8 cellular contexts compared by ENCODE assay signal in genomic region chr6:11042750-11043551, GRCh38. TPM values are rescaled to one million over a fixed set of nuclear protein-coding genes. Genes with fewer than 3 reads are reported as not detected.
DNase-seq lines count a peak whose midpoint lies in the region; TF ChIP-seq lines count a peak whose summit lies in the region.

No MANE protein-coding gene starts in this region.

- no peaks in the 10 kb centered on the region for H3K4me1 ChIP-seq in SJCRH30

- TF ChIP-seq CTCF in fibroblast of pulmonary artery (IDR thresholded peaks at IDR 0.05; ENCODE audit: low read length, missing control alignments) (no peak), retinal pigment epithelial cell (conservative IDR thresholded peaks at IDR 0.05; ENCODE audit: low read depth, low read length) (no peak)

- H3K36me3 ChIP-seq in SJCRH30: no peaks in the 10 kb centered on the region

- peak overlapping the region; percentile 59 for H3K4me3 Mint-ChIP-seq in activated naive CD4-positive, alpha-beta T cell treated with anti-CD3 and anti-CD28 coated beads, Interleukin-2, amount 50 U/mL, for 24 hours

- no peak overlapping the region for H3K27ac Mint-ChIP-seq in activated naive CD4-positive, alpha-beta T cell treated with anti-CD3 and anti-CD28 coated beads, Interleukin-2, amount 50 U/mL, for 24 hours

- DNase-seq in activated naive CD4-positive, alpha-beta T cell (lab: John Stamatoyannopoulos, UW): no peak
- DNase-seq in SJCRH30: peak; percentile 25 to 56
- DNase-seq in fibroblast of pulmonary artery (ENCODE audit: low read depth): peak; percentile 37
- no peak for DNase-seq in retinal pigment epithelial cell (ENCODE audit: low read depth)
- DNase-seq in midbrain (lab: John Stamatoyannopoulos, UW): no peak
- DNase-seq in islet precursor cell: no peak
- no peak for DNase-seq in NCI-H1436 treated with DMSO at 0.1 percent for 48 hours (lab: John Stamatoyannopoulos, UW)

- H3K4me3 ChIP-seq in SJCRH30 (peak overlapping the region; percentile 85), fibroblast of pulmonary artery (replicated peaks; ENCODE audit: low read depth, low read length) (peak overlapping the region; percentile 55), retinal pigment epithelial cell (ENCODE audit: low read length) (peak overlapping the region; percentile 57)

- no peaks in the 10 kb centered on the region for H3K36me3 Mint-ChIP-seq in activated naive CD4-positive, alpha-beta T cell treated with anti-CD3 and anti-CD28 coated beads, Interleukin-2, amount 50 U/mL, for 24 hours

- H3K9me3 Mint-ChIP-seq in activated naive CD4-positive, alpha-beta T cell treated with anti-CD3 and anti-CD28 coated beads, Interleukin-2, amount 50 U/mL, for 24 hours: no peaks in the 10 kb centered on the region

- no peaks in the 10 kb centered on the region for H3K27me3 ChIP-seq in SJCRH30

- peak overlapping the region; percentile 76 for H3K27ac ChIP-seq in SJCRH30

- H3K27me3 Mint-ChIP-seq in activated naive CD4-positive, alpha-beta T cell treated with anti-CD3 and anti-CD28 coated beads, Interleukin-2, amount 50 U/mL, for 24 hours: peaks cover 48% of the 10 kb centered on the region

- H3K4me1 Mint-ChIP-seq in activated naive CD4-positive, alpha-beta T cell treated with anti-CD3 and anti-CD28 coated beads, Interleukin-2, amount 50 U/mL, for 24 hours: peaks cover 8% of the 10 kb centered on the region

- no peaks in the 10 kb centered on the region for H3K9me3 ChIP-seq in SJCRH30 (replicated peaks)

RNA-seq across cellular contexts. Expression of gene ELOVL2, which starts 1.2 kb away (rescaled TPM):
- 18.0 and 21.1 TPM in 2 replicates for total RNA-seq in SJCRH30 (2014; rRNA removed; shearing (Covaris generic))

RNA-seq across cellular contexts. Expression of gene SMIM13, which starts 50.7 kb away (rescaled TPM):
- 13.2 and 16.3 TPM in 2 replicates for total RNA-seq in SJCRH30 (2014; rRNA removed; shearing (Covaris generic))

Comparison
In these comparisons a context has a peak if more than half of its experiments do, and no peak if none do; other contexts are left out.
1. DNase-seq: peak in SJCRH30 (2 of 2) and fibroblast of pulmonary artery (single experiment); none in activated naive CD4-positive, alpha-beta T cell (0 of 4), retinal pigment epithelial cell (single experiment), midbrain (single experiment), islet precursor cell (single experiment) and NCI-H1436 treated with DMSO at 0.1 percent for 48 hours (single experiment).
2. Peak in every context shown above with its lines, with median percentiles within 50 percentile points of each other: H3K4me3 ChIP-seq.